ENCODE assay signal across 11 cellular contexts in the genomic region with DNA sequence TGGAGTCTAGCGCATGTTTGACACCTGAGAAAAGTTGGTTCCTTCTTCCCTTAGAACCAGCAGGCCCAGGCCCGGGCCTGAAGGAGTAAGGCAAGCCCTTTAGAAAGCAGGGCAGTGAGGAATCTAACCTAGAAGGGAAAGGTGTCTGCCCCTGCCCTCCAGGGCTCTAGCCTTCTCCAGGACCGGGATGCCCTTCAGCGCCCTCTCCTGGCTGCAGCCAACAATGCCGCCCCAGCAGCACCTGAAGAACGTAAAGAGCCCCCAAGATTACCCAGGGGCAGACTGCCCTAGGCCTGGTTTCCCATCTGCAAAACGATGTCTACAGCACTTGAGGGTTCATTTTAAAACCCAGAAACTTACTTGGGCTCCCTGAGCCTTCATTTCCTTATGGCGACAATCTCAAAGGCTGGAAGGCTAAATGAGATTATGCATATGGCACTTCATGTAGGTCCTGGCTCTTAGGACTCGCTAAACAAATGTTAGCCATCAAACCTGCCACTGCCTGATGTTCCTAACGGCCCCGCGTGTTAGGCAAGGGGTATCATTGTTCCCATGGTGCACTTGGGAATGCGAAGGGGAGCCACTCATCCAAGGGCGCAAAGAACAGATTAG.
DNase-seq lines count a peak whose midpoint lies in the region; ATAC-seq, FAIRE-seq and TF ChIP-seq lines count a peak whose summit lies in the region.
"Had no signal": no experiment of that assay in that cellular context is flagged by ENCODE, and none has a peak within 500 bp of the region (broad histone marks: within the 10 kb centered on the region; RNA-seq: fewer than 3 reads in every experiment).

No MANE protein-coding gene starts in this region.

- H3K9me3 ChIP-seq in GM12878 (replicated peaks; ENCODE audit: control insufficient read depth, insufficient read depth, low read length): no peaks in the 10 kb centered on the region
- H3K9me3 ChIP-seq in trophoblast cell (ENCODE audit: insufficient read depth, low read depth, low read length): peaks cover 3% of the 10 kb centered on the region

- H3K79me1 ChIP-seq in trophoblast cell (ENCODE audit: low read length): no peaks in the 10 kb centered on the region

- peak overlapping the region; percentile 2 for H4K91ac ChIP-seq in trophoblast cell (ENCODE audit: low read depth, low read length)

- no peaks in the 10 kb centered on the region for H4K20me1 ChIP-seq in GM12878 (ENCODE audit: control insufficient read depth, insufficient read depth)

- in situ Hi-C loops in GM12878 (cut with MboI): no loop called here

- H4K8ac ChIP-seq in trophoblast cell (ENCODE audit: low read depth, low read length): no peak overlapping the region

- no peaks in the 10 kb centered on the region for H3K36me3 Mint-ChIP-seq in activated naive CD4-positive, alpha-beta T cell treated with anti-CD3 and anti-CD28 coated beads for 36 hours (ENCODE audit: low read depth)

- H4K12ac ChIP-seq in trophoblast cell (ENCODE audit: low read depth, low read length): no peak overlapping the region

- no peaks in the 10 kb centered on the region for H3K4me1 Mint-ChIP-seq in activated naive CD4-positive, alpha-beta T cell treated with anti-CD3 and anti-CD28 coated beads for 36 hours (ENCODE audit: low read depth)

- TF ChIP-seq CTCF in GM12878 (IDR thresholded peaks at IDR 0.05 in 2 of 3, conservative IDR thresholded peaks at IDR 0.05 in 1 of 3; ENCODE audit: control insufficient read depth in 2 of 3, extremely low read depth in 1 of 3, insufficient read depth in 1 of 3, low read depth in 3 of 3, low read length in 3 of 3): peak; percentile 49 to 58 (median 56); a peak in 5 of 6 replicates

- no peaks in the 10 kb centered on the region for H3K4me1 ChIP-seq in GM12878 (ENCODE audit: control insufficient read depth, insufficient read depth, low read length)
- peaks cover 5 to 10% of the 10 kb centered on the region in 2 experiments for H3K4me1 ChIP-seq in trophoblast cell (ENCODE audit: control insufficient read depth in 1 of 2, insufficient read depth in 2 of 2, low read length in 2 of 2)
- H3K4me1 ChIP-seq: esophagus squamous epithelium had no signal

- SMC1A ChIA-PET in GM12878 (lab: Charles Lee; ENCODE audit: uncharacterized antibody, unreplicated experiment): no interaction called here

- peak; percentile 48; the same call in 2 of the 3 replicates for ATAC-seq in GM12878
- ATAC-seq in GM19328 (IDR thresholded peaks at IDR 0.05; ENCODE audit: unreplicated experiment): no peak
- no peak for ATAC-seq in HG02642 (IDR thresholded peaks at IDR 0.05; ENCODE audit: poor library complexity, unreplicated experiment)

- no peak overlapping the region for H2BK5ac ChIP-seq in trophoblast cell (ENCODE audit: low read depth, low read length, poor library complexity)

- peaks cover 11% of the 10 kb centered on the region for H3K27me3 Mint-ChIP-seq in activated naive CD4-positive, alpha-beta T cell treated with anti-CD3 and anti-CD28 coated beads for 36 hours (ENCODE audit: low read depth)

- H3K9me3 Mint-ChIP-seq in activated naive CD4-positive, alpha-beta T cell treated with anti-CD3 and anti-CD28 coated beads for 36 hours: no peaks in the 10 kb centered on the region

- H3K4me2 ChIP-seq in GM12878 (ENCODE audit: control insufficient read depth, insufficient read depth) (no peak overlapping the region), trophoblast cell (ENCODE audit: low read length) (no peak overlapping the region)

- H3K36me3 ChIP-seq in GM12878 (ENCODE audit: control insufficient read depth in 2 of 2, insufficient read depth in 2 of 2, low read length in 1 of 2): no peaks in the 10 kb centered on the region
- H3K36me3 ChIP-seq in trophoblast cell (ENCODE audit: control insufficient read depth in 1 of 2, insufficient read depth in 2 of 2, low read length in 2 of 2): no peaks in the 10 kb centered on the region
- H3K36me3 ChIP-seq: esophagus squamous epithelium had no signal

- H3K9ac ChIP-seq in GM12878 (ENCODE audit: control insufficient read depth, insufficient read depth, low read length) (no peak overlapping the region), trophoblast cell (ENCODE audit: low read length) (no peak overlapping the region)

- intact Hi-C loops in activated naive CD4-positive, alpha-beta T cell treated with anti-CD3 and anti-CD28 coated beads for 36 hours (cut with micrococcal nuclease): no loop called here
- intact Hi-C loops in GM12878 (cut with micrococcal nuclease; ENCODE audit: unreplicated experiment): no loop called here

- TF ChIP-seq POLR2A in GM12878 (IDR thresholded peaks at IDR 0.05; ENCODE audit: low read depth, low read length): no peak

- BruUV-seq in GM12878 (replicated peaks; lab: Mats Ljungman, UMichigan): no TSS peak

- no peaks in the 10 kb centered on the region for H3K79me2 ChIP-seq in GM12878 (ENCODE audit: control insufficient read depth, insufficient read depth, low read length)
- no peaks in the 10 kb centered on the region for H3K79me2 ChIP-seq in trophoblast cell (ENCODE audit: control insufficient read depth, insufficient read depth, low read length, poor library complexity)

- no peak overlapping the region for H3K18ac ChIP-seq in trophoblast cell (ENCODE audit: low read length)

- TF ChIP-seq RAD21 in Ishikawa (IDR thresholded peaks at IDR 0.05; ENCODE audit: low read depth) (peak; percentile 43), GM12878 (IDR thresholded peaks at IDR 0.05; ENCODE audit: insufficient read depth, low read depth, low read length) (peak; percentile 26; the same call in 1 of the 2 replicates)

- no peak overlapping the region for H2BK120ac ChIP-seq in trophoblast cell (ENCODE audit: insufficient read depth, low read length, poor library complexity)

- H2AFZ ChIP-seq in GM12878 (ENCODE audit: control insufficient read depth, low read depth, low read length) (no peak overlapping the region), trophoblast cell (ENCODE audit: insufficient read depth, low read length, poor library complexity) (no peak overlapping the region)

- no peak for TF ChIP-seq EP300 in Ishikawa (IDR thresholded peaks at IDR 0.05; ENCODE audit: borderline replicate concordance)
- TF ChIP-seq EP300 in GM12878 (IDR thresholded peaks at IDR 0.05; ENCODE audit: borderline replicate concordance in 1 of 2, control insufficient read depth in 1 of 2, low read depth in 2 of 2, low read length in 2 of 2): no peak

- no peak overlapping the region for H2BK12ac ChIP-seq in trophoblast cell (ENCODE audit: low read length)

- no peak overlapping the region for H3K4me3 ChIP-seq in GM12878
- no peak overlapping the region for H3K4me3 ChIP-seq in trophoblast cell (ENCODE audit: low read depth, low read length)
- H3K4me3 ChIP-seq: esophagus squamous epithelium had no signal

- DNase-seq in activated naive CD4-positive, alpha-beta T cell treated with anti-CD3 and anti-CD28 coated beads for 36 hours: peak; percentile 33
- no peak for DNase-seq in activated naive CD4-positive, alpha-beta T cell treated with Interleukin-2 at 50 U/mL for 16 hours
- no peak for DNase-seq in GM12878 (ENCODE audit: low read depth, low spot score)
- no peak for DNase-seq in trophoblast cell
- DNase-seq in MV-4-11 (lab: John Stamatoyannopoulos, UW): no peak
- DNase-seq: esophagus squamous epithelium, NCI-H187 treated with DMSO at 0.1 percent for 48 hours, T-helper 9 cell had no signal

- H3K4me3 Mint-ChIP-seq in activated naive CD4-positive, alpha-beta T cell treated with anti-CD3 and anti-CD28 coated beads for 36 hours: no peak overlapping the region

- no peak for FAIRE-seq in GM12878 (lab: Jason Lieb, UNC)

- RAD21 ChIA-PET in GM12878 (lab: Charles Lee; ENCODE audit: unreplicated experiment): no interaction called here

- CTCF ChIA-PET in activated naive CD4-positive, alpha-beta T cell treated with anti-CD3 and anti-CD28 coated beads for 36 hours (lab: Charles Lee): no interaction called here
- CTCF ChIA-PET in GM12878 (lab: Yijun Ruan, JAX): interaction anchor here (0.9 to 1.4 kb wide), 2 partner anchors 46 to 51 kb away, joined by 3 read pairs; no protein-coding TSS in a partner anchor

- H3K27ac ChIP-seq in GM12878 (ENCODE audit: control insufficient read depth, insufficient read depth): no peak overlapping the region
- H3K27ac ChIP-seq in trophoblast cell (ENCODE audit: low read depth, low read length): peak overlapping the region; percentile 51
- H3K27ac ChIP-seq: esophagus squamous epithelium had no signal

- POLR2A ChIA-PET in GM12878 (lab: Charles Lee): no interaction called here

- no peak overlapping the region for H3K23ac ChIP-seq in trophoblast cell (ENCODE audit: low read length)

- 26% methylated on average over 14 of the region's 14 CpGs for WGBS in GM12878 (ENCODE audit: insufficient coverage, insufficient replicate concordance, low lambda C conversion rate, missing lambda C conversion rate)
- no CpG with 5 or more reads among the region's 14 CpGs for WGBS in trophoblast cell (ENCODE audit: extremely low coverage, insufficient coverage, insufficient read length)

- H3K14ac ChIP-seq in trophoblast cell (ENCODE audit: low read length): no peak overlapping the region

- no peak overlapping the region for H2AK5ac ChIP-seq in trophoblast cell (ENCODE audit: low read length)

- no peak overlapping the region for H3K4ac ChIP-seq in trophoblast cell (ENCODE audit: low read depth, low read length)

- no peak overlapping the region for H3K27ac Mint-ChIP-seq in activated naive CD4-positive, alpha-beta T cell treated with anti-CD3 and anti-CD28 coated beads for 36 hours

- no peaks in the 10 kb centered on the region for H3K27me3 ChIP-seq in GM12878 (replicated peaks in 1 of 2; ENCODE audit: control insufficient read depth in 2 of 2, insufficient read depth in 2 of 2, low read length in 1 of 2)
- no peaks in the 10 kb centered on the region for H3K27me3 ChIP-seq in trophoblast cell (ENCODE audit: insufficient read depth, low read length)

TF ChIP-seq in Ishikawa, 13 proteins besides CTCF, POLR2A, EP300 and RAD21 (continues in another document):
- TF ChIP-seq EGR1 (IDR thresholded peaks at IDR 0.05) (no peak), FOXM1 (IDR thresholded peaks at IDR 0.05; ENCODE audit: borderline replicate concordance, low read depth) (no peak)
- TF ChIP-seq, protein P1, sequence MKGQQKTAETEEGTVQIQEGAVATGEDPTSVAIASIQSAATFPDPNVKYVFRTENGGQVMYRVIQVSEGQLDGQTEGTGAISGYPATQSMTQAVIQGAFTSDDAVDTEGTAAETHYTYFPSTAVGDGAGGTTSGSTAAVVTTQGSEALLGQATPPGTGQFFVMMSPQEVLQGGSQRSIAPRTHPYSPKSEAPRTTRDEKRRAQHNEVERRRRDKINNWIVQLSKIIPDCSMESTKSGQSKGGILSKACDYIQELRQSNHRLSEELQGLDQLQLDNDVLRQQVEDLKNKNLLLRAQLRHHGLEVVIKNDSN (IDR thresholded peaks at IDR 0.05): no peak

TF ChIP-seq in GM12878, 131 proteins besides CTCF, POLR2A, EP300 and RAD21 (continues in another document):
- TF ChIP-seq, protein P2, sequence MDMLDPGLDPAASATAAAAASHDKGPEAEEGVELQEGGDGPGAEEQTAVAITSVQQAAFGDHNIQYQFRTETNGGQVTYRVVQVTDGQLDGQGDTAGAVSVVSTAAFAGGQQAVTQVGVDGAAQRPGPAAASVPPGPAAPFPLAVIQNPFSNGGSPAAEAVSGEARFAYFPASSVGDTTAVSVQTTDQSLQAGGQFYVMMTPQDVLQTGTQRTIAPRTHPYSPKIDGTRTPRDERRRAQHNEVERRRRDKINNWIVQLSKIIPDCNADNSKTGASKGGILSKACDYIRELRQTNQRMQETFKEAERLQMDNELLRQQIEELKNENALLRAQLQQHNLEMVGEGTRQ (IDR thresholded peaks at IDR 0.05; ENCODE audit: borderline replicate concordance, low read depth, low read length): no peak
